8 cellular contexts compared by ENCODE assay signal in genomic region chr10:80684217-80684616, GRCh38.
DNase-seq lines count a peak whose midpoint lies in the region; ATAC-seq, FAIRE-seq and TF ChIP-seq lines count a peak whose summit lies in the region.

No MANE protein-coding gene starts in this region.

- DNase-seq in OCI-M1 (lab: John Stamatoyannopoulos, UW) = peak; percentile 53
- peak; percentile 7 for DNase-seq in keratinocyte (ENCODE audit: low read depth, low spot score)
- no peak for DNase-seq in activated naive CD4-positive, alpha-beta T cell treated with Interleukin-2 at 50 U/mL for 16 hours
- DNase-seq in NCI-H2081 (lab: John Stamatoyannopoulos, UW) = no peak
- DNase-seq in T1000 (lab: John Stamatoyannopoulos, UW) = no peak
- no peak for DNase-seq in ascending aorta (ENCODE audit: low spot score in 2 of 2)

- intact Hi-C loops in ascending aorta (cut with DNase I) = no loop called here

- H3K4me3 ChIP-seq in keratinocyte (ENCODE audit: control insufficient read depth in 2 of 3, extremely low read depth in 1 of 3, insufficient read depth in 2 of 3, low read depth in 1 of 3, low read length in 3 of 3) (no peak overlapping the region), ascending aorta (no peak overlapping the region)

- no peaks in the 10 kb centered on the region for H3K79me2 ChIP-seq in keratinocyte (ENCODE audit: control insufficient read depth, insufficient read depth, low read length)

- no peaks in the 10 kb centered on the region for H3K36me3 ChIP-seq in keratinocyte (ENCODE audit: control insufficient read depth in 2 of 2, extremely low read depth in 1 of 2, insufficient read depth in 2 of 2, low read length in 2 of 2)
- no peaks in the 10 kb centered on the region for H3K36me3 ChIP-seq in ascending aorta

- dilution Hi-C loops in keratinocyte (cut with MboI; ENCODE audit: extremely low pct_ligation_motif_present, low sequenced_read_pairs) = no loop called here

- no peak for FAIRE-seq in keratinocyte (lab: Jason Lieb, UNC)

- H3K27ac ChIP-seq in keratinocyte (ENCODE audit: control insufficient read depth, insufficient read depth, low read length) (no peak overlapping the region), ascending aorta (no peak overlapping the region)

- no peak overlapping the region for H3K9ac ChIP-seq in keratinocyte (ENCODE audit: control insufficient read depth, extremely low read depth, insufficient read depth, low read length)

- H3K9me3 ChIP-seq in keratinocyte (ENCODE audit: control insufficient read depth, low read depth, low read length) (no peaks in the 10 kb centered on the region), ascending aorta (no peaks in the 10 kb centered on the region)

- H3K27me3 ChIP-seq in keratinocyte (ENCODE audit: control insufficient read depth, extremely low read depth, insufficient read depth, low read length) (no peaks in the 10 kb centered on the region), ascending aorta (no peaks in the 10 kb centered on the region)

- H4K20me1 ChIP-seq in keratinocyte (ENCODE audit: control insufficient read depth, extremely low read depth, insufficient read depth, low read length) = no peaks in the 10 kb centered on the region

- H3K4me1 ChIP-seq in keratinocyte (ENCODE audit: control insufficient read depth, extremely low read depth, insufficient read depth, low read length) (no peaks in the 10 kb centered on the region), ascending aorta (no peaks in the 10 kb centered on the region)

- no peak overlapping the region for H2AFZ ChIP-seq in keratinocyte (ENCODE audit: control insufficient read depth, low read length)

- TF ChIP-seq CTCF in keratinocyte (optimal IDR thresholded peaks at IDR 0.05 in 1 of 3, IDR thresholded peaks at IDR 0.05 in 1 of 3, conservative IDR thresholded peaks at IDR 0.05 in 1 of 3; ENCODE audit: extremely low read depth in 1 of 3, insufficient read depth in 2 of 3, low read length in 3 of 3) = no peak
- no peak for TF ChIP-seq CTCF in ascending aorta (IDR thresholded peaks at IDR 0.05)

- ATAC-seq in GM18517 (IDR thresholded peaks at IDR 0.05; ENCODE audit: unreplicated experiment) = peak; percentile 74
- peak; percentile 71 for ATAC-seq in HG02642 (IDR thresholded peaks at IDR 0.05; ENCODE audit: poor library complexity, unreplicated experiment)

- no peaks in the 10 kb centered on the region for H3K9me1 ChIP-seq in keratinocyte (ENCODE audit: control insufficient read depth, extremely low read depth, insufficient read depth, low read length)

- H3K4me2 ChIP-seq in keratinocyte (ENCODE audit: control insufficient read depth, extremely low read depth, insufficient read depth, low read depth, low read length) = no peak overlapping the region

Comparison
In these comparisons a context has a peak if more than half of its experiments do, and no peak if none do; other contexts are left out.
1. DNase-seq: peak in OCI-M1 (single experiment) and keratinocyte (single experiment); none in activated naive CD4-positive, alpha-beta T cell treated with Interleukin-2 at 50 U/mL for 16 hours (single experiment), NCI-H2081 (0 of 2), T1000 (single experiment) and ascending aorta (0 of 2).